ENCODE assay signal across 9 cellular contexts in genomic region chr17:79779088-79779529, GRCh38. TPM values are rescaled to one million over a fixed set of nuclear protein-coding genes. Genes with fewer than 3 reads are reported as not detected.
DNase-seq lines count a peak whose midpoint lies in the region; ATAC-seq and TF ChIP-seq lines count a peak whose summit lies in the region.
"Had no signal": no experiment of that assay in that cellular context is flagged by ENCODE, and none has a peak within 500 bp of the region (broad histone marks: within the 10 kb centered on the region; RNA-seq: fewer than 3 reads in every experiment).

No MANE protein-coding gene starts in this region.

- peaks cover 34% of the 10 kb centered on the region for H3K27me3 ChIP-seq in skeletal muscle satellite cell (ENCODE audit: control insufficient read depth, insufficient read depth, low read length)

- H3K9ac ChIP-seq in skeletal muscle satellite cell (ENCODE audit: low read depth, low read length): peak overlapping the region; percentile 71

- peak overlapping the region; percentile 72 for H3K4me2 ChIP-seq in skeletal muscle satellite cell (ENCODE audit: low read length)

- H3K36me3 ChIP-seq in skeletal muscle satellite cell (ENCODE audit: insufficient read depth, low read length): no peaks in the 10 kb centered on the region

- peak overlapping the region; percentile 70 for H3K4me3 ChIP-seq in fibroblast of the aortic adventitia (ENCODE audit: low read depth, low read length)
- H3K4me3 ChIP-seq in skeletal muscle satellite cell (ENCODE audit: low read length): peak overlapping the region; percentile 80

- peak; percentile 35 for ATAC-seq in SK-N-SH treated with all-trans-retinoic acid at 6 μM for 48 hours

- peaks cover 15% of the 10 kb centered on the region for H3K4me1 ChIP-seq in skeletal muscle satellite cell (ENCODE audit: control insufficient read depth, insufficient read depth, low read length)

- TF ChIP-seq CTCF in fibroblast of the aortic adventitia (IDR thresholded peaks at IDR 0.05; ENCODE audit: insufficient read depth, low read length): no peak

- DNase-seq in NCI-H2227 (lab: John Stamatoyannopoulos, UW; ENCODE audit: unreplicated experiment): peak; percentile 46
- DNase-seq in NCI-H2227 treated with DMSO at 0.1 percent for 48 hours (lab: John Stamatoyannopoulos, UW): no peak
- DNase-seq in fibroblast of the aortic adventitia (ENCODE audit: low read depth): no peak
- no peak for DNase-seq in effector CD8-positive, alpha-beta T cell (lab: John Stamatoyannopoulos, UW)
- DNase-seq in activated effector memory CD4-positive, alpha-beta T cell treated with Interleukin-2 at 50 U/mL for 16 hours: no peak
- no peak for DNase-seq in NCI-H526 treated with DMSO at 0.1 percent for 48 hours (lab: John Stamatoyannopoulos, UW)

- H3K9me3 ChIP-seq in skeletal muscle satellite cell (replicated peaks; ENCODE audit: low read length): no peaks in the 10 kb centered on the region

TF ChIP-seq in SK-N-SH treated with all-trans-retinoic acid at 6 μM for 48 hours, 23 proteins besides CTCF, POLR2A, EP300 and RAD21:
- TF ChIP-seq ARNTL (CRISPR knock-in tag; IDR thresholded peaks at IDR 0.05; ENCODE audit: borderline replicate concordance, low read depth) (no peak), PATZ1 (CRISPR knock-in tag; IDR thresholded peaks at IDR 0.05; ENCODE audit: borderline replicate concordance) (no peak), ZFP3 (CRISPR knock-in tag; IDR thresholded peaks at IDR 0.05) (no peak), ZNF8 (CRISPR knock-in tag; IDR thresholded peaks at IDR 0.05) (no peak), CREB5 (CRISPR knock-in tag; IDR thresholded peaks at IDR 0.05; ENCODE audit: low read depth) (no peak), RARB (CRISPR knock-in tag; IDR thresholded peaks at IDR 0.05) (no peak), GLIS3 (CRISPR knock-in tag; IDR thresholded peaks at IDR 0.05) (no peak), TOX (CRISPR knock-in tag; IDR thresholded peaks at IDR 0.05; ENCODE audit: borderline replicate concordance) (no peak), ZC3H10 (CRISPR knock-in tag; IDR thresholded peaks at IDR 0.05) (no peak), CSRNP3 (CRISPR knock-in tag; IDR thresholded peaks at IDR 0.05) (no peak)

RNA-seq across cellular contexts. Expression of gene CBX2, which starts 1.2 kb away (rescaled TPM):
- total RNA-seq in fibroblast of the aortic adventitia (ENCODE audit: low replicate concordance): 0.57 and 0.63 TPM in 2 replicates
- total RNA-seq in skeletal muscle satellite cell (2012; rRNA removed): 1.8 and 2.4 TPM in 2 replicates

RNA-seq across cellular contexts. Expression of gene CBX8, which starts 17.8 kb away (rescaled TPM):
- total RNA-seq in fibroblast of the aortic adventitia (ENCODE audit: low replicate concordance): 1.5 and 1.7 TPM in 2 replicates
- 1.5 and 3.5 TPM in 2 replicates for total RNA-seq in skeletal muscle satellite cell (2012; rRNA removed)

RNA-seq across cellular contexts. Expression of gene ENPP7, which starts 48.4 kb away (rescaled TPM):
- total RNA-seq in fibroblast of the aortic adventitia (ENCODE audit: low replicate concordance): not detected in 2 replicates
- 0.22 TPM in 1 of 2 replicates, not detected in the other for total RNA-seq in skeletal muscle satellite cell (2012; rRNA removed)
- total RNA-seq: temporal lobe had no signal
